Comparison of ENCODE assay signal across 8 cellular contexts in genomic region chr18:64037812-64038414, GRCh38.
DNase-seq lines count a peak whose midpoint lies in the region; ATAC-seq and TF ChIP-seq lines count a peak whose summit lies in the region.

No MANE protein-coding gene starts in this region.

- H3F3A ChIP-seq in neural progenitor cell (ENCODE audit: low read depth), result no peaks in the 10 kb centered on the region

- H3K4me3 Mint-ChIP-seq in chondrocyte (ENCODE audit: unreplicated experiment) (no peak overlapping the region), neural progenitor cell (no peak overlapping the region)

- H3K9me3 ChIP-seq in neural progenitor cell (ENCODE audit: low read depth), result no peaks in the 10 kb centered on the region

- H3K36me3 Mint-ChIP-seq in chondrocyte (ENCODE audit: low read depth) (no peaks in the 10 kb centered on the region), neural progenitor cell (no peaks in the 10 kb centered on the region)

- peaks cover 22% of the 10 kb centered on the region for H3K27me3 Mint-ChIP-seq in chondrocyte (ENCODE audit: low read depth)
- H3K27me3 Mint-ChIP-seq in neural progenitor cell (ENCODE audit: insufficient read depth, low read depth), result no peaks in the 10 kb centered on the region

- H3K27ac Mint-ChIP-seq in chondrocyte (ENCODE audit: unreplicated experiment) (no peak overlapping the region), neural progenitor cell (no peak overlapping the region)

- ATAC-seq in GM18511 (IDR thresholded peaks at IDR 0.05; ENCODE audit: unreplicated experiment) (peak; percentile 84), HG03039 (IDR thresholded peaks at IDR 0.05; ENCODE audit: unreplicated experiment) (peak; percentile 68)

- no peak overlapping the region for H3K4me2 ChIP-seq in neural progenitor cell

- no peaks in the 10 kb centered on the region for H3K27me3 ChIP-seq in neural progenitor cell

- H3K4me1 Mint-ChIP-seq in chondrocyte (ENCODE audit: low read depth) (no peaks in the 10 kb centered on the region), neural progenitor cell (no peaks in the 10 kb centered on the region)

- DNase-seq in AG09319 (ENCODE audit: extremely low read depth, low read depth) (no peak), NCI-H2227 treated with DMSO at 0.1 percent for 48 hours (lab: John Stamatoyannopoulos, UW) (peak; percentile 48), chondrocyte (ENCODE audit: low spot score) (no peak), neural progenitor cell (ENCODE audit: low spot score) (peak; percentile 62)
- DNase-seq in activated CD8-positive, alpha-beta memory T cell treated with anti-CD3 and anti-CD28 coated beads for 24 hours, result no peak
- no peak for DNase-seq in activated T-cell treated with anti-CD3 and anti-CD28 coated beads, Interleukin-2, amount 50 U/mL, for 1 hour

- H3K79me2 ChIP-seq in neural progenitor cell (ENCODE audit: low read depth), result no peaks in the 10 kb centered on the region

- H3K4me1 ChIP-seq in neural progenitor cell, result no peaks in the 10 kb centered on the region

- H3K9me3 Mint-ChIP-seq in chondrocyte (ENCODE audit: low read depth) (peaks cover 6% of the 10 kb centered on the region), neural progenitor cell (peaks cover 6% of the 10 kb centered on the region)

- H4K20me1 ChIP-seq in neural progenitor cell (ENCODE audit: low read depth), result no peaks in the 10 kb centered on the region

- H2AFZ ChIP-seq in neural progenitor cell (replicated peaks), result peak overlapping the region; percentile 40

- H3K27ac ChIP-seq in neural progenitor cell, result no peak overlapping the region

- H3K36me3 ChIP-seq in neural progenitor cell, result no peaks in the 10 kb centered on the region

- H3K9ac ChIP-seq in neural progenitor cell, result no peak overlapping the region

- peak; percentile 36 for TF ChIP-seq CTCF in AG09319 (IDR thresholded peaks at IDR 0.05; ENCODE audit: low read depth, low read length)
- peak; percentile 90 for TF ChIP-seq CTCF in chondrocyte (IDR thresholded peaks at IDR 0.05)
- peak; percentile 76 for TF ChIP-seq CTCF in neural progenitor cell (IDR thresholded peaks at IDR 0.05)

- H3K4me3 ChIP-seq in neural progenitor cell, result no peak overlapping the region

Comparison
In these comparisons a context has a peak if more than half of its experiments do, and no peak if none do; other contexts are left out.
1. DNase-seq: peak in NCI-H2227 treated with DMSO at 0.1 percent for 48 hours (single experiment) and neural progenitor cell (single experiment); none in AG09319 (single experiment), chondrocyte (single experiment), activated CD8-positive, alpha-beta memory T cell treated with anti-CD3 and anti-CD28 coated beads for 24 hours (single experiment) and activated T-cell treated with anti-CD3 and anti-CD28 coated beads, Interleukin-2, amount 50 U/mL, for 1 hour (single experiment).
2. CTCF ChIP-seq: peak in every context shown above with its lines; median percentile 90 in chondrocyte; 76 in neural progenitor cell; 36 in AG09319.